18 cellular contexts compared by ENCODE assay signal in genomic region chr9:82939451-82939850, GRCh38.
DNase-seq lines count a peak whose midpoint lies in the region; ATAC-seq and TF ChIP-seq lines count a peak whose summit lies in the region.
"Had no signal": no experiment of that assay in that cellular context is flagged by ENCODE, and none has a peak within 500 bp of the region (broad histone marks: within the 10 kb centered on the region; RNA-seq: fewer than 3 reads in every experiment).

No MANE protein-coding gene starts in this region.

- no peaks in the 10 kb centered on the region for H3K9me3 ChIP-seq in HEK293 (ENCODE audit: control insufficient read depth, insufficient read depth, low read depth, low read length)
- peaks cover 7% of the 10 kb centered on the region for H3K9me3 ChIP-seq in PC-9 (ENCODE audit: insufficient read depth, low read depth)
- H3K9me3 ChIP-seq: Peyer's patch, vagina had no signal

- TF ChIP-seq CTCF in HEK293 (tag by site-specific recombination; IDR thresholded peaks at IDR 0.05): no peak
- TF ChIP-seq CTCF in PC-9 (conservative IDR thresholded peaks at IDR 0.05): no peak

- no peaks in the 10 kb centered on the region for H3K27me3 ChIP-seq in PC-9 (ENCODE audit: insufficient read depth, low read depth)
- H3K27me3 ChIP-seq: hepatocyte, Peyer's patch, vagina had no signal

- peak overlapping the region; percentile 15; the same call in 1 of the 2 replicates for H3K4me2 ChIP-seq in PC-9
- H3K4me2 ChIP-seq: hepatocyte had no signal

- no TSS peak for BruUV-seq in PC-9 (replicated peaks; lab: Mats Ljungman, UMichigan)

- CTCF ChIA-PET in HEK293 (lab: Yijun Ruan, JAX) (interaction anchor here (0.6 to 1.5 kb wide), 3 partner anchors 20 to 1474 kb away, joined by 3 read pairs; no protein-coding TSS in a partner anchor), PC-9 (lab: Charles Lee) (interaction anchor here (0.5 kb wide), 1 partner anchor 106 kb away, joined by 4 read pairs; no protein-coding TSS in a partner anchor)

- peak; percentile 83 for ATAC-seq in left lobe of liver
- ATAC-seq in GM21515 (IDR thresholded peaks at IDR 0.05; ENCODE audit: unreplicated experiment): no peak
- ATAC-seq: activated CD8-positive, alpha-beta T cell treated with anti-CD3 and anti-CD28 coated beads for 36 hours had no signal

- H3K9me2 ChIP-seq in PC-9 (ENCODE audit: insufficient read depth): no peaks in the 10 kb centered on the region

- H3K27ac ChIP-seq in HEK293 (ENCODE audit: extremely low read depth, low read depth, low read length) (no peak overlapping the region), PC-9 (no peak overlapping the region)
- H3K27ac ChIP-seq: hepatocyte, Peyer's patch, vagina had no signal

- H3K4me3 ChIP-seq in HEK293 (ENCODE audit: low read depth, low read length): no peak overlapping the region
- no peak overlapping the region for H3K4me3 ChIP-seq in PC-9
- H3K4me3 ChIP-seq: hepatocyte, Peyer's patch, vagina had no signal

- H3F3A ChIP-seq in PC-9 (ENCODE audit: insufficient read depth, low read depth): peaks cover 10% of the 10 kb centered on the region

- no peaks in the 10 kb centered on the region for H4K20me1 ChIP-seq in PC-9 (ENCODE audit: insufficient read depth)

- H2AFZ ChIP-seq in PC-9: 0 out of 2 replicates have a peak overlapping the region, but pooled peaks have one; percentile 3
- H2AFZ ChIP-seq: hepatocyte had no signal

- intact Hi-C loops in PC-9 (cut with micrococcal nuclease; ENCODE audit: unreplicated experiment): loop anchor here (5.0 kb wide), 1 partner anchor 127 kb away; no protein-coding TSS in a partner anchor

- peak; percentile 28 for DNase-seq in COLO668 (lab: John Stamatoyannopoulos, UW; ENCODE audit: unreplicated experiment)
- DNase-seq in PC-9: peak; percentile 48 to 78
- DNase-seq in left lobe of liver (ENCODE audit: low spot score): no peak
- DNase-seq in COLO829 (ENCODE audit: low spot score): no peak
- DNase-seq in NCI-H524 treated with DMSO at 0.1 percent for 48 hours (lab: John Stamatoyannopoulos, UW): no peak
- no peak for DNase-seq in stimulated activated CD4-positive, alpha-beta T cell treated with anti-CD3 and anti-CD28 coated beads, Interleukin-4, amount 100 ng/mL, for 24 hours
- DNase-seq: activated CD8-positive, alpha-beta T cell treated with anti-CD3 and anti-CD28 coated beads for 36 hours; effector memory CD4-positive, alpha-beta T cell; GOT3; IMR-90; NCI-H1105; NCI-H2227 treated with DMSO at 0.1 percent for 48 hours; Peyer's patch; stimulated activated naive CD4-positive, alpha-beta T cell had no signal

- H3K79me2 ChIP-seq in PC-9 (ENCODE audit: low read depth): no peaks in the 10 kb centered on the region
- H3K79me2 ChIP-seq: hepatocyte had no signal

- POLR2A ChIA-PET in HEK293 (lab: Yijun Ruan, JAX): no interaction called here
- POLR2A ChIA-PET in PC-9 (lab: Charles Lee; ENCODE audit: unreplicated experiment): interaction anchor here (0.7 kb wide), 1 partner anchor 333 kb away, joined by 3 read pairs; no protein-coding TSS in a partner anchor

- H3K36me3 ChIP-seq in HEK293 (ENCODE audit: control insufficient read depth in 2 of 2, insufficient read depth in 1 of 2, low read length in 2 of 2): no peaks in the 10 kb centered on the region
- H3K36me3 ChIP-seq in PC-9 (ENCODE audit: low read depth): no peaks in the 10 kb centered on the region
- H3K36me3 ChIP-seq: Peyer's patch, vagina had no signal

- H3K4me1 ChIP-seq in HEK293 (ENCODE audit: control insufficient read depth, insufficient read depth, low read length): peaks cover 9% of the 10 kb centered on the region; the same call in 1 of the 2 replicates
- peaks cover 26% of the 10 kb centered on the region for H3K4me1 ChIP-seq in PC-9 (replicated peaks; ENCODE audit: insufficient read depth)
- H3K4me1 ChIP-seq: Peyer's patch, vagina had no signal

TF ChIP-seq in HEK293, 187 proteins besides CTCF, POLR2A, EP300 and RAD21:
- TF ChIP-seq GLIS1 (tag by site-specific recombination; IDR thresholded peaks at IDR 0.05): peak; percentile 75
- no peak for TF ChIP-seq ZNF513 (tag by site-specific recombination; IDR thresholded peaks at IDR 0.05)
TF ChIP-seq in HEK293: peak in this region for 1.

Comparison
In these comparisons a context has a peak if more than half of its experiments do, and no peak if none do; other contexts are left out.
1. DNase-seq: peak in COLO668 (single experiment) and PC-9 (2 of 2); none in left lobe of liver (single experiment), COLO829 (single experiment), NCI-H524 treated with DMSO at 0.1 percent for 48 hours (single experiment) and stimulated activated CD4-positive, alpha-beta T cell treated with anti-CD3 and anti-CD28 coated beads, Interleukin-4, amount 100 ng/mL, for 24 hours (single experiment).